Comparison of ENCODE assay signal across 7 cellular contexts in the genomic region with DNA sequence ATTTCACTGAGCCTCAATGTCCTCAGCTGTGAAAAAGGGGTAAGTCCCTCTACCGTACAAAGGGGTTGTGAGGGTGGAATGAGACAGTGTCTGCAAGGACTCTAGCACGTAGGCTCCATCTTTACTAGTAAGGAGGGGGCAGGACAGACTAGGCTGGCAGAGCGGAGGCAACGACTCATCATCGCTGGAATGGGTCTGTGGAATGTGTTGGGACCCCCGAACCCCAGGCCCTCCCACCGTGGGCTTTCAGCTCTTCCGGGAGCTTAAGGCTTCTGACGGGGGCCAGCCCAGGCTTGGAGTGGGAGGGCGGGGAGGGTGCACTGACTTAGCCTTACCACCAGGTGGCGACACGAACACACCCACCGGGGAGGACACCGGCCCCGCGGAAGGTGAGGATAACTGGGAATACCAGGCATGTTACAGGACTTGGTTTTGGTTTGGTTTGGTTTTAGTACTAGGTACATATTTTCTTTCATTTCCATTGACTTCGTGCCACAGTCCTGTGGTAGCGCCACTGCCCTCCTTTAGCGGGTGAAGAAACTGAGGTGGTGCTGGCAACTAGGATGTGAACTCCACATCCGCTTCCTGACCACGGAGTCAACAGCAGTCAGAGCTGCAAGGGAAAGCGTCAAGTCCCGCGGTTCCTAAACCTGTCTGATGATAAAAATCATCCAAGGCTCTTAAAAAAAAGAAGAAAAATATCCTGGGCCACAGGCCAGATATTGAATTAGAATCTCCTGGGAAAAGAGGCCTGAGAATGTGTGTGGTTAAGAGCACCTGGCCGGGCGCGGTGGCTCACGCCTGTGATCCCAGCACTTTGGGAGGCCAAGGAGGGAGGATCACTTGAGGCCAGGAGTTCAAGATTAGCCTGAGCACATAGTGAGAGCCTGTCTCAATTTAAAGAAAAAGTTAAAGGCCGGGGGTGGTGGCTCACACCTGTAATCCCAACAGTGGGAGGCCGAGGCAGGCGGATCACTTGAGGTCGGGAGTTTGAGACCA. TPM values are rescaled to one million over a fixed set of nuclear protein-coding genes. Genes with fewer than 3 reads are reported as not detected.
A peak's percentile ranks its signal among the peaks of the same experiment; 100 is the strongest.
DNase-seq lines count a peak whose midpoint lies in the region; ATAC-seq and TF ChIP-seq lines count a peak whose summit lies in the region.

No MANE protein-coding gene starts in this region.

- H3K36me3 ChIP-seq in psoas muscle (ENCODE audit: insufficient read depth in 1 of 2, low read depth in 1 of 2), result no peaks in the 10 kb centered on the region
- H3K36me3 ChIP-seq in upper lobe of right lung, result no peaks in the 10 kb centered on the region

- H3K36me3 Mint-ChIP-seq in activated naive CD8-positive, alpha-beta T cell treated with anti-CD3 and anti-CD28 coated beads for 36 hours, result no peaks in the 10 kb centered on the region

- TF ChIP-seq CTCF in GM12872 (IDR thresholded peaks at IDR 0.05; ENCODE audit: insufficient read depth, low read depth, low read length) (peak; percentile 98), psoas muscle (IDR thresholded peaks at IDR 0.05) (peak; percentile 99), upper lobe of right lung (IDR thresholded peaks at IDR 0.05) (peak; percentile 99)

- peaks cover 15% of the 10 kb centered on the region for H3K4me1 Mint-ChIP-seq in activated naive CD8-positive, alpha-beta T cell treated with anti-CD3 and anti-CD28 coated beads for 36 hours

- no peak overlapping the region for H3K27ac Mint-ChIP-seq in activated naive CD8-positive, alpha-beta T cell treated with anti-CD3 and anti-CD28 coated beads for 36 hours

- no peaks in the 10 kb centered on the region for H3K27me3 Mint-ChIP-seq in activated naive CD8-positive, alpha-beta T cell treated with anti-CD3 and anti-CD28 coated beads for 36 hours

- H3K4me1 ChIP-seq in psoas muscle (no peaks in the 10 kb centered on the region), upper lobe of right lung (no peaks in the 10 kb centered on the region)

- H3K4me3 ChIP-seq in psoas muscle, result peak overlapping the region; percentile 52
- peak overlapping the region; percentile 33 for H3K4me3 ChIP-seq in upper lobe of right lung

- peak overlapping the region; percentile 65 for H3K4me3 Mint-ChIP-seq in activated naive CD8-positive, alpha-beta T cell treated with anti-CD3 and anti-CD28 coated beads for 36 hours

- DNase-seq in LHCN-M2 (ENCODE audit: low read depth) (peak; percentile 46), cardiac septum (ENCODE audit: low spot score) (peak; percentile 86), psoas muscle (peak; percentile 75 to 88), upper lobe of right lung (peak; percentile 88)
- peak; percentile 69 for DNase-seq in activated naive CD8-positive, alpha-beta T cell treated with anti-CD3 and anti-CD28 coated beads for 36 hours

- peak; percentile 96 for ATAC-seq in SK-N-SH treated with all-trans-retinoic acid at 6 μM for 48 hours
- ATAC-seq in psoas muscle, result peak; percentile 89 to 97 (median 94)
- ATAC-seq in upper lobe of right lung, result peak; percentile 97

- H3K27ac ChIP-seq in psoas muscle (no peak overlapping the region), upper lobe of right lung (no peak overlapping the region)

- 33 to 38% (median 35%) methylated on average over 30 to 32 of the region's 32 CpGs for WGBS in psoas muscle, 3 donors

- intact Hi-C loops in cardiac septum (cut with DNase I) (loop anchor here (1.0 to 5.0 kb wide), 2 partner anchors 59 to 214 kb away; a partner anchor contains a TSS), psoas muscle (cut with DNase I) (loop anchor here (1.0 kb wide), 3 partner anchors 60 to 215 kb away; a partner anchor contains a TSS), upper lobe of right lung (cut with DNase I) (loop anchor here (10.0 kb wide), 1 partner anchor 222 kb away; no protein-coding TSS in a partner anchor)

- no peaks in the 10 kb centered on the region for H3K27me3 ChIP-seq in psoas muscle (ENCODE audit: insufficient read depth in 3 of 3, low read length in 2 of 3)
- H3K27me3 ChIP-seq in upper lobe of right lung, result no peaks in the 10 kb centered on the region

- no peaks in the 10 kb centered on the region for H3K9me3 ChIP-seq in psoas muscle
- no peaks in the 10 kb centered on the region for H3K9me3 ChIP-seq in upper lobe of right lung

- H3K9me3 Mint-ChIP-seq in activated naive CD8-positive, alpha-beta T cell treated with anti-CD3 and anti-CD28 coated beads for 36 hours, result no peaks in the 10 kb centered on the region

TF ChIP-seq in SK-N-SH treated with all-trans-retinoic acid at 6 μM for 48 hours, 23 proteins besides CTCF, POLR2A, EP300 and RAD21:
- no peak for TF ChIP-seq ZNF565 (CRISPR knock-in tag; conservative IDR thresholded peaks at IDR 0.05; ENCODE audit: low read depth)
- TF ChIP-seq, protein P1, sequence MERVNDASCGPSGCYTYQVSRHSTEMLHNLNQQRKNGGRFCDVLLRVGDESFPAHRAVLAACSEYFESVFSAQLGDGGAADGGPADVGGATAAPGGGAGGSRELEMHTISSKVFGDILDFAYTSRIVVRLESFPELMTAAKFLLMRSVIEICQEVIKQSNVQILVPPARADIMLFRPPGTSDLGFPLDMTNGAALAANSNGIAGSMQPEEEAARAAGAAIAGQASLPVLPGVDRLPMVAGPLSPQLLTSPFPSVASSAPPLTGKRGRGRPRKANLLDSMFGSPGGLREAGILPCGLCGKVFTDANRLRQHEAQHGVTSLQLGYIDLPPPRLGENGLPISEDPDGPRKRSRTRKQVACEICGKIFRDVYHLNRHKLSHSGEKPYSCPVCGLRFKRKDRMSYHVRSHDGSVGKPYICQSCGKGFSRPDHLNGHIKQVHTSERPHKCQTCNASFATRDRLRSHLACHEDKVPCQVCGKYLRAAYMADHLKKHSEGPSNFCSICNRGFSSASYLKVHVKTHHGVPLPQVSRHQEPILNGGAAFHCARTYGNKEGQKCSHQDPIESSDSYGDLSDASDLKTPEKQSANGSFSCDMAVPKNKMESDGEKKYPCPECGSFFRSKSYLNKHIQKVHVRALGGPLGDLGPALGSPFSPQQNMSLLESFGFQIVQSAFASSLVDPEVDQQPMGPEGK (CRISPR knock-in tag; IDR thresholded peaks at IDR 0.05; ENCODE audit: borderline replicate concordance), result no peak
- no peak for TF ChIP-seq PPARA (CRISPR knock-in tag; IDR thresholded peaks at IDR 0.05; ENCODE audit: borderline replicate concordance)
- TF ChIP-seq GLIS3 (CRISPR knock-in tag; IDR thresholded peaks at IDR 0.05), result no peak
- no peak for TF ChIP-seq ZFP30 (CRISPR knock-in tag; IDR thresholded peaks at IDR 0.05)
- TF ChIP-seq CSDC2 (CRISPR knock-in tag; IDR thresholded peaks at IDR 0.05), result no peak
- TF ChIP-seq RARB (CRISPR knock-in tag; IDR thresholded peaks at IDR 0.05), result no peak
- TF ChIP-seq, protein P2, sequence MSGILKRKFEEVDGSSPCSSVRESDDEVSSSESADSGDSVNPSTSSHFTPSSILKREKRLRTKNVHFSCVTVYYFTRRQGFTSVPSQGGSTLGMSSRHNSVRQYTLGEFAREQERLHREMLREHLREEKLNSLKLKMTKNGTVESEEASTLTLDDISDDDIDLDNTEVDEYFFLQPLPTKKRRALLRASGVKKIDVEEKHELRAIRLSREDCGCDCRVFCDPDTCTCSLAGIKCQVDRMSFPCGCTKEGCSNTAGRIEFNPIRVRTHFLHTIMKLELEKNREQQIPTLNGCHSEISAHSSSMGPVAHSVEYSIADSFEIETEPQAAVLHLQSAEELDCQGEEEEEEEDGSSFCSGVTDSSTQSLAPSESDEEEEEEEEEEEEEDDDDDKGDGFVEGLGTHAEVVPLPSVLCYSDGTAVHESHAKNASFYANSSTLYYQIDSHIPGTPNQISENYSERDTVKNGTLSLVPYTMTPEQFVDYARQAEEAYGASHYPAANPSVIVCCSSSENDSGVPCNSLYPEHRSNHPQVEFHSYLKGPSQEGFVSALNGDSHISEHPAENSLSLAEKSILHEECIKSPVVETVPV (CRISPR knock-in tag; IDR thresholded peaks at IDR 0.05), result no peak
- TF ChIP-seq ZNF70 (CRISPR knock-in tag; IDR thresholded peaks at IDR 0.05), result no peak
TF ChIP-seq in SK-N-SH treated with all-trans-retinoic acid at 6 μM for 48 hours: peak in this region for 0.

RNA-seq across cellular contexts. Expression of a gene that starts 10.3 kb away (rescaled TPM):
- total RNA-seq in LHCN-M2 (2014; rRNA removed) (not detected in 2 replicates), cardiac septum (not detected), psoas muscle (not detected), upper lobe of right lung (not detected)
- 0.07 TPM for polyA plus RNA-seq in LHCN-M2 (2012)
- not detected for total RNA-seq in activated naive CD8-positive, alpha-beta T cell treated with anti-CD3 and anti-CD28 coated beads for 36 hours
- under 1 TPM; 0.05 to 0.09 (median 0.08) TPM for polyA plus RNA-seq in psoas muscle

RNA-seq across cellular contexts. Expression of a gene that starts 26.1 kb away (rescaled TPM):
- total RNA-seq in LHCN-M2 (2014; rRNA removed) (16.8 and 17.5 TPM in 2 replicates), cardiac septum (63.3 TPM), psoas muscle (10 to 100 TPM; 23.0 to 44.3 (median 26.2) TPM), upper lobe of right lung (23.4 TPM)
- polyA plus RNA-seq in LHCN-M2 (2012), result 42.5 TPM
- total RNA-seq in activated naive CD8-positive, alpha-beta T cell treated with anti-CD3 and anti-CD28 coated beads for 36 hours, result under 1 TPM; 0.60 to 0.66 TPM
- polyA plus RNA-seq in psoas muscle, result 10 to 100 TPM; 12.1 to 15.8 (median 14.5) TPM

RNA-seq across cellular contexts. Expression of a gene that starts 54.8 kb away (rescaled TPM):
- total RNA-seq in LHCN-M2 (2014; rRNA removed), result 1,186 and 1,216 TPM in 2 replicates
- 2,067 TPM for polyA plus RNA-seq in LHCN-M2 (2012)
- 1,000 to 10,000 TPM; 2,227 to 2,291 TPM for total RNA-seq in activated naive CD8-positive, alpha-beta T cell treated with anti-CD3 and anti-CD28 coated beads for 36 hours
- total RNA-seq in cardiac septum, result 432 TPM
- total RNA-seq in psoas muscle, result 100 to 1,000 TPM; 668 to 832 (median 736) TPM
- 1,000 to 10,000 TPM in 2 of 3 donors, 100 to 1,000 TPM in 1; 918 to 1,629 (median 1,240) TPM for polyA plus RNA-seq in psoas muscle
- 941 TPM for total RNA-seq in upper lobe of right lung

Comparison
In these comparisons a context has a peak if more than half of its experiments do, and no peak if none do; other contexts are left out.
1. RNA of a gene that starts 26.1 kb away (total RNA-seq): 63.3 TPM in cardiac septum (single experiment), 23.0 to 44.3 TPM in psoas muscle, 23.4 TPM in upper lobe of right lung (single experiment) and 16.8 to 17.5 TPM in LHCN-M2; 0.60 to 0.66 TPM in activated naive CD8-positive, alpha-beta T cell treated with anti-CD3 and anti-CD28 coated beads for 36 hours; every median in the first group is over 10 times any median in the second.
2. Peak in every context shown above with its lines, with median percentiles within 50 percentile points of each other: CTCF ChIP-seq, DNase-seq and ATAC-seq.